8 cellular contexts compared by ENCODE assay signal in the genomic region with DNA sequence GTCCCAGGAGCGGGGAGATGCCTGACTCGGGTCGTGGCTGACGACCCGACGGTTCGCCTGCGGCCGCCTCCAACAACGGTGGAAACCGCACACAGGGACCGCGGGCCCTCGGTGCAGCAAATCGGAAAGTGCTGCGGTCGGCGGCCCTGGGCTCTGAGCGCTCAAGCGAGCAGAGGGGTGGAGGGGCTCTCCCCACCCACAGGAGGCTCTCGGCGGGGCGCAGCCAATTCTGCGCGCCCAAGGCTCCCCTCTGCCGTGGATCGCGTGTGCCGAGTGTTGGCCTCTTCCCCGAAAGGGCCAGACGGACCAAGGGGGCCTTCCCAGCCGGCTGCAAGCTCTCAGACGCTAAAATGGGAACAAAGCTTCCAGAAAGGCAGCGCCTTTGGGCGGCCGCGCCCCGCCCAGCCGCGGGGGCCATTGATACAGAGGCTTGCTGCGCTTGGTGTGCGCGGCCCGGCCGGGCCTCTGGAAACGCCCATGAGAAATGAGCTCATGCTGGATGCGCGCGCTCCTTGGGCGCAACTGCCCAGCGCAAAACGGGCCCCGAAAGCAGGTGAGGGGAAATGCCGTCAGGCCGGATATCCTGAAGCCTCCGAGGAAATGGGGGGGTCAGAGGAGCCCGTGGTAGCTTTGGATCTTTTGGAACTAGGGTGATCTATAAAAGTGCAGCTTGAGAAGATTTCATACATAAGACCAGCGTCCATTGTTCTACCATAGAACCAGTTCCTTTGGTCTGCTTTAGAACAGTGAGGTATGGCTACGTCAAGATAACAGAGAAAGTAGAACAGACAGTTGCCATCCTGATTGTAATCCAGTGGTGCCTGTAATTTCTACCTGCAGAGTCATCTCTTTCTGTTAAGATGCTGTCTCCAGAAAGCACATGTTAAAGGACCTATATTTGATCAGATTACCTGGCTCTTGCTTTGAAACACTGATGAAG. TPM values are rescaled to one million over a fixed set of nuclear protein-coding genes. Genes with fewer than 3 reads are reported as not detected.
DNase-seq lines count a peak whose midpoint lies in the region; ATAC-seq, FAIRE-seq and TF ChIP-seq lines count a peak whose summit lies in the region.

No MANE protein-coding gene starts in this region.

- 0% methylated on average over 57 to 59 of the region's 59 CpGs for WGBS in pancreas, 2 donors

- H3K9me3 ChIP-seq in pancreas, result no peaks in the 10 kb centered on the region
- H3K9me3 ChIP-seq in tibial artery, result no peaks in the 10 kb centered on the region

- no peaks in the 10 kb centered on the region for H3K27me3 ChIP-seq in pancreas
- H3K27me3 ChIP-seq in tibial artery, result no peaks in the 10 kb centered on the region

- H3K9me3 Mint-ChIP-seq in activated naive CD8-positive, alpha-beta T cell treated with anti-CD3 and anti-CD28 coated beads for 36 hours, result no peaks in the 10 kb centered on the region

- H3K36me3 ChIP-seq in pancreas (no peaks in the 10 kb centered on the region), tibial artery (peaks cover 0 to 6% (median 0%) of the 10 kb centered on the region in 3 donors)

- no peak overlapping the region for H3K27ac Mint-ChIP-seq in activated naive CD8-positive, alpha-beta T cell treated with anti-CD3 and anti-CD28 coated beads for 36 hours

- H3K4me3 Mint-ChIP-seq in activated naive CD8-positive, alpha-beta T cell treated with anti-CD3 and anti-CD28 coated beads for 36 hours, result no peak overlapping the region

- POLR2A ChIA-PET in GM10248 (lab: Yijun Ruan, JAX), result interaction anchor here (0.6 to 1.5 kb wide), 7 partner anchors 8 to 253 kb away, joined by 3 to 11 read pairs (median 4); a partner anchor contains a TSS

- FAIRE-seq in pancreas (lab: Jason Lieb, UNC), result no peak

- H3K27me3 Mint-ChIP-seq in activated naive CD8-positive, alpha-beta T cell treated with anti-CD3 and anti-CD28 coated beads for 36 hours, result no peaks in the 10 kb centered on the region

- H3K27ac ChIP-seq in pancreas (peak overlapping the region; percentile 97 to 100 (median 100)), tibial artery (peak overlapping the region; percentile 92 to 97)

- peaks cover 17% of the 10 kb centered on the region for H3K36me3 Mint-ChIP-seq in activated naive CD8-positive, alpha-beta T cell treated with anti-CD3 and anti-CD28 coated beads for 36 hours

- H3K4me3 ChIP-seq in HFF-Myc (replicated peaks; ENCODE audit: low read depth, low read length) (peak overlapping the region; percentile 75), pancreas (peak overlapping the region; percentile 61 to 83 (median 71)), tibial artery (peak overlapping the region; percentile 64 to 95)

- intact Hi-C loops in Right ventricle myocardium superior (cut with DNase I) (loop anchor here (10.0 kb wide), 1 partner anchor 201 kb away; no protein-coding TSS in a partner anchor), pancreas (cut with DNase I) (no loop called here), tibial artery (cut with DNase I; ENCODE audit: low total_unique reads) (loop anchor here (10.0 kb wide), 1 partner anchor 649 kb away; a partner anchor contains a TSS)

- CTCF ChIA-PET in GM10248 (lab: Yijun Ruan, JAX), result interaction anchor here (1.3 to 1.8 kb wide), 2 partner anchors 204 to 225 kb away, joined by 4 read pairs; no protein-coding TSS in a partner anchor

- DNase-seq in GM10248 (ENCODE audit: extremely low spot score), result peak; percentile 79
- DNase-seq in HFF-Myc (ENCODE audit: extremely low read depth, low read depth), result peak; percentile 70
- peak; percentile 83 for DNase-seq in MV-4-11 (lab: John Stamatoyannopoulos, UW)
- DNase-seq in activated naive CD8-positive, alpha-beta T cell treated with anti-CD3 and anti-CD28 coated beads for 36 hours, result peak; percentile 91
- peak; percentile 94 for DNase-seq in Right ventricle myocardium superior
- DNase-seq in pancreas, result peak; percentile 88 to 95 (median 92)
- DNase-seq in tibial artery, result peak; percentile 86 to 93

- ATAC-seq in SK-N-SH treated with all-trans-retinoic acid at 6 μM for 48 hours (peak; percentile 76), Right ventricle myocardium superior (ENCODE audit: poor library complexity) (peak; percentile 69), pancreas (peak; percentile 56 to 75 (median 69))

- H3K4me1 Mint-ChIP-seq in activated naive CD8-positive, alpha-beta T cell treated with anti-CD3 and anti-CD28 coated beads for 36 hours, result peaks cover 7% of the 10 kb centered on the region

- H3K4me1 ChIP-seq in pancreas, result peaks cover 15 to 26% (median 21%) of the 10 kb centered on the region in 3 donors
- peaks cover 0 to 25% (median 11%) of the 10 kb centered on the region in 4 donors for H3K4me1 ChIP-seq in tibial artery

- no peak for TF ChIP-seq CTCF in GM10248 (IDR thresholded peaks at IDR 0.05; ENCODE audit: control extremely low read depth, extremely low read depth, low read depth, missing control alignments)
- TF ChIP-seq CTCF in HFF-Myc (IDR thresholded peaks at IDR 0.05; ENCODE audit: low read depth, low read length, missing control alignments), result no peak
- no peak for TF ChIP-seq CTCF in pancreas (IDR thresholded peaks at IDR 0.05)
- TF ChIP-seq CTCF in tibial artery (IDR thresholded peaks at IDR 0.05), result peak in 1 of 2 experiments; percentile 1

TF ChIP-seq in SK-N-SH treated with all-trans-retinoic acid at 6 μM for 48 hours, 23 proteins besides CTCF, POLR2A, EP300 and RAD21 (continues in another document):
- TF ChIP-seq ZFP3 (CRISPR knock-in tag; IDR thresholded peaks at IDR 0.05) (peak; percentile 70; the same call in 1 of the 2 replicates), ISL1 (CRISPR knock-in tag; IDR thresholded peaks at IDR 0.05) (no peak), OSR1 (CRISPR knock-in tag; IDR thresholded peaks at IDR 0.05) (no peak), TOX (CRISPR knock-in tag; IDR thresholded peaks at IDR 0.05; ENCODE audit: borderline replicate concordance) (no peak), ESRRG (CRISPR knock-in tag; IDR thresholded peaks at IDR 0.05) (no peak), BACH2 (CRISPR knock-in tag; IDR thresholded peaks at IDR 0.05; ENCODE audit: borderline replicate concordance) (no peak), CSDC2 (CRISPR knock-in tag; IDR thresholded peaks at IDR 0.05) (0 out of 2 replicates have a peak, but pooled peaks have one; percentile 11), ZC3H10 (CRISPR knock-in tag; IDR thresholded peaks at IDR 0.05) (no peak), ZNF70 (CRISPR knock-in tag; IDR thresholded peaks at IDR 0.05) (no peak), PPARA (CRISPR knock-in tag; IDR thresholded peaks at IDR 0.05; ENCODE audit: borderline replicate concordance) (no peak), TCF4 (CRISPR knock-in tag; IDR thresholded peaks at IDR 0.05; ENCODE audit: borderline replicate concordance) (no peak), ZNF565 (CRISPR knock-in tag; conservative IDR thresholded peaks at IDR 0.05; ENCODE audit: low read depth) (no peak), ZFP30 (CRISPR knock-in tag; IDR thresholded peaks at IDR 0.05) (no peak), ZNF8 (CRISPR knock-in tag; IDR thresholded peaks at IDR 0.05) (no peak), RARB (CRISPR knock-in tag; IDR thresholded peaks at IDR 0.05) (no peak), GLIS3 (CRISPR knock-in tag; IDR thresholded peaks at IDR 0.05) (0 out of 2 replicates have a peak, but pooled peaks have one; percentile 87)
- TF ChIP-seq, protein P1, sequence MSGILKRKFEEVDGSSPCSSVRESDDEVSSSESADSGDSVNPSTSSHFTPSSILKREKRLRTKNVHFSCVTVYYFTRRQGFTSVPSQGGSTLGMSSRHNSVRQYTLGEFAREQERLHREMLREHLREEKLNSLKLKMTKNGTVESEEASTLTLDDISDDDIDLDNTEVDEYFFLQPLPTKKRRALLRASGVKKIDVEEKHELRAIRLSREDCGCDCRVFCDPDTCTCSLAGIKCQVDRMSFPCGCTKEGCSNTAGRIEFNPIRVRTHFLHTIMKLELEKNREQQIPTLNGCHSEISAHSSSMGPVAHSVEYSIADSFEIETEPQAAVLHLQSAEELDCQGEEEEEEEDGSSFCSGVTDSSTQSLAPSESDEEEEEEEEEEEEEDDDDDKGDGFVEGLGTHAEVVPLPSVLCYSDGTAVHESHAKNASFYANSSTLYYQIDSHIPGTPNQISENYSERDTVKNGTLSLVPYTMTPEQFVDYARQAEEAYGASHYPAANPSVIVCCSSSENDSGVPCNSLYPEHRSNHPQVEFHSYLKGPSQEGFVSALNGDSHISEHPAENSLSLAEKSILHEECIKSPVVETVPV (CRISPR knock-in tag; IDR thresholded peaks at IDR 0.05), result no peak
- TF ChIP-seq, protein P2, sequence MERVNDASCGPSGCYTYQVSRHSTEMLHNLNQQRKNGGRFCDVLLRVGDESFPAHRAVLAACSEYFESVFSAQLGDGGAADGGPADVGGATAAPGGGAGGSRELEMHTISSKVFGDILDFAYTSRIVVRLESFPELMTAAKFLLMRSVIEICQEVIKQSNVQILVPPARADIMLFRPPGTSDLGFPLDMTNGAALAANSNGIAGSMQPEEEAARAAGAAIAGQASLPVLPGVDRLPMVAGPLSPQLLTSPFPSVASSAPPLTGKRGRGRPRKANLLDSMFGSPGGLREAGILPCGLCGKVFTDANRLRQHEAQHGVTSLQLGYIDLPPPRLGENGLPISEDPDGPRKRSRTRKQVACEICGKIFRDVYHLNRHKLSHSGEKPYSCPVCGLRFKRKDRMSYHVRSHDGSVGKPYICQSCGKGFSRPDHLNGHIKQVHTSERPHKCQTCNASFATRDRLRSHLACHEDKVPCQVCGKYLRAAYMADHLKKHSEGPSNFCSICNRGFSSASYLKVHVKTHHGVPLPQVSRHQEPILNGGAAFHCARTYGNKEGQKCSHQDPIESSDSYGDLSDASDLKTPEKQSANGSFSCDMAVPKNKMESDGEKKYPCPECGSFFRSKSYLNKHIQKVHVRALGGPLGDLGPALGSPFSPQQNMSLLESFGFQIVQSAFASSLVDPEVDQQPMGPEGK (CRISPR knock-in tag; IDR thresholded peaks at IDR 0.05; ENCODE audit: borderline replicate concordance), result 0 out of 2 replicates have a peak, but pooled peaks have one; percentile 5
- TF ChIP-seq, protein P3, sequence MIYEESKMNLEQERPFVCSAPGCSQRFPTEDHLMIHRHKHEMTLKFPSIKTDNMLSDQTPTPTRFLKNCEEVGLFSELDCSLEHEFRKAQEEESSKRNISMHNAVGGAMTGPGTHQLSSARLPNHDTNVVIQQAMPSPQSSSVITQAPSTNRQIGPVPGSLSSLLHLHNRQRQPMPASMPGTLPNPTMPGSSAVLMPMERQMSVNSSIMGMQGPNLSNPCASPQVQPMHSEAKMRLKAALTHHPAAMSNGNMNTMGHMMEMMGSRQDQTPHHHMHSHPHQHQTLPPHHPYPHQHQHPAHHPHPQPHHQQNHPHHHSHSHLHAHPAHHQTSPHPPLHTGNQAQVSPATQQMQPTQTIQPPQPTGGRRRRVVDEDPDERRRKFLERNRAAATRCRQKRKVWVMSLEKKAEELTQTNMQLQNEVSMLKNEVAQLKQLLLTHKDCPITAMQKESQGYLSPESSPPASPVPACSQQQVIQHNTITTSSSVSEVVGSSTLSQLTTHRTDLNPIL (CRISPR knock-in tag; IDR thresholded peaks at IDR 0.05; ENCODE audit: low read depth), result 0 out of 2 replicates have a peak, but pooled peaks have one; percentile 10

RNA-seq across cellular contexts. Expression of a gene that starts 1.2 kb away (rescaled TPM):
- 10 to 100 TPM; 33.0 to 34.2 TPM for total RNA-seq in activated naive CD8-positive, alpha-beta T cell treated with anti-CD3 and anti-CD28 coated beads for 36 hours
- total RNA-seq in Right ventricle myocardium superior (35.0 TPM), pancreas (10 to 100 TPM in 5 of 6 donors, 1 to 10 TPM in 1; 9.6 to 20.7 (median 13.6) TPM)
- 1 to 10 TPM; 4.4 to 5.7 TPM for polyA plus RNA-seq in pancreas

Comparison
In these comparisons a context has a peak if more than half of its experiments do, and no peak if none do; other contexts are left out.
1. Peak in every context shown above with its lines: DNase-seq, ATAC-seq, H3K4me3 ChIP-seq and H3K27ac ChIP-seq.
2. intact Hi-C loops: an anchor here in Right ventricle myocardium superior (10.0 kb wide) and tibial artery (10.0 kb wide); none called in pancreas.